In genomic region chr2:202491514-202491913, GRCh38 we compare ENCODE assay signal across 33 cellular contexts.
DNase-seq lines count a peak whose midpoint lies in the region; ATAC-seq and TF ChIP-seq lines count a peak whose summit lies in the region.
"Had no signal": no experiment of that assay in that cellular context is flagged by ENCODE, and none has a peak within 500 bp of the region (broad histone marks: within the 10 kb centered on the region; RNA-seq: fewer than 3 reads in every experiment).

No MANE protein-coding gene starts in this region.

- TF ChIP-seq POLR2A in spleen (IDR thresholded peaks at IDR 0.05) = no peak

- WGBS in spleen, 5 donors = 92 to 98% (median 97%) methylated on average over 4 of the region's 4 CpGs

- no peak overlapping the region for H3K4me3 ChIP-seq in RWPE2 (ENCODE audit: severe bottlenecking)
- H3K4me3 ChIP-seq in spleen = no peak overlapping the region
- H3K4me3 ChIP-seq: BLaER1, colonic mucosa, GM12878, heart right ventricle, suprapubic skin had no signal

- TF ChIP-seq CTCF in C4-2B (conservative IDR thresholded peaks at IDR 0.05) (peak; percentile 22), HFFc6 (IDR thresholded peaks at IDR 0.05) (peak; percentile 12; the same call in 1 of the 2 replicates), RWPE2 (IDR thresholded peaks at IDR 0.05; ENCODE audit: poor library complexity, severe bottlenecking) (peak; percentile 6), foreskin keratinocyte (conservative IDR thresholded peaks at IDR 0.05) (peak; percentile 35), spleen (IDR thresholded peaks at IDR 0.05 in 8 of 11, conservative IDR thresholded peaks at IDR 0.05 in 3 of 11) (no peak)

- H3K9me3 Mint-ChIP-seq in HFFc6 = no peaks in the 10 kb centered on the region
- H3K9me3 Mint-ChIP-seq: activated CD4-positive, alpha-beta memory T cell treated with anti-CD3 and anti-CD28 coated beads for 36 hours; activated naive CD4-positive, alpha-beta T cell treated with anti-CD3 and anti-CD28 coated beads for 36 hours; activated T-helper 1 cell treated with anti-CD3 and anti-CD28 coated beads, Interleukin-12 subunit alpha, Interleukin-12 subunit beta, Interleukin-2, Interleukin-4 antibody, amounts not matched to agents 30 ng/mL and 10 ng/mL and 1 ng/mL, durations not matched to agents 14 hours and 24 hours and 36 hours; brain; effector memory CD8-positive, alpha-beta T cell; stimulated activated naive B cell treated with anti-CD40 and anti-IgM and Interleukin-4, amounts not matched to agents 10 μg/mL and 1 μg/mL and 100 μg/mL, for 72 hours had no signal

- H3K9me3 ChIP-seq in RWPE2 (ENCODE audit: severe bottlenecking) (no peaks in the 10 kb centered on the region), spleen (no peaks in the 10 kb centered on the region)
- H3K9me3 ChIP-seq: BLaER1, Caco-2, colonic mucosa, heart right ventricle, suprapubic skin had no signal

- H3K4me3 Mint-ChIP-seq in HFFc6 = no peak overlapping the region
- H3K4me3 Mint-ChIP-seq: activated CD4-positive, alpha-beta memory T cell treated with anti-CD3 and anti-CD28 coated beads for 36 hours; activated naive CD4-positive, alpha-beta T cell treated with anti-CD3 and anti-CD28 coated beads for 36 hours; activated T-helper 1 cell treated with anti-CD3 and anti-CD28 coated beads, Interleukin-12 subunit alpha, Interleukin-12 subunit beta, Interleukin-2, Interleukin-4 antibody, amounts not matched to agents 30 ng/mL and 10 ng/mL and 1 ng/mL, durations not matched to agents 14 hours and 24 hours and 36 hours; brain; effector memory CD8-positive, alpha-beta T cell; stimulated activated naive B cell treated with anti-CD40 and anti-IgM and Interleukin-4, amounts not matched to agents 10 μg/mL and 1 μg/mL and 100 μg/mL, for 72 hours had no signal

- no peaks in the 10 kb centered on the region for H3K36me3 Mint-ChIP-seq in HFFc6 (ENCODE audit: low read depth)
- H3K36me3 Mint-ChIP-seq: activated CD4-positive, alpha-beta memory T cell treated with anti-CD3 and anti-CD28 coated beads for 36 hours had no signal

- H3K36me3 ChIP-seq in RWPE2 (ENCODE audit: low read depth) (no peaks in the 10 kb centered on the region), spleen (peaks cover 0 to 19% (median 0%) of the 10 kb centered on the region in 6 donors)
- H3K36me3 ChIP-seq: colonic mucosa had no signal

- intact Hi-C loops in spleen (cut with DNase I; ENCODE audit: low total_unique reads) = no loop called here

- H3K27ac Mint-ChIP-seq in HFFc6 = no peak overlapping the region
- H3K27ac Mint-ChIP-seq: activated CD4-positive, alpha-beta memory T cell treated with anti-CD3 and anti-CD28 coated beads for 36 hours; activated naive CD4-positive, alpha-beta T cell treated with anti-CD3 and anti-CD28 coated beads for 36 hours; activated T-helper 1 cell treated with anti-CD3 and anti-CD28 coated beads, Interleukin-12 subunit alpha, Interleukin-12 subunit beta, Interleukin-2, Interleukin-4 antibody, amounts not matched to agents 30 ng/mL and 10 ng/mL and 1 ng/mL, durations not matched to agents 14 hours and 24 hours and 36 hours; progenitor cell of endocrine pancreas; stimulated activated naive B cell treated with anti-CD40 and anti-IgM and Interleukin-4, amounts not matched to agents 10 μg/mL and 1 μg/mL and 100 μg/mL, for 72 hours had no signal

- H3K27me3 ChIP-seq in RWPE2 (ENCODE audit: insufficient read depth, poor library complexity, severe bottlenecking) (no peaks in the 10 kb centered on the region), foreskin keratinocyte (no peaks in the 10 kb centered on the region), spleen (replicated peaks in 1 of 7) (no peaks in the 10 kb centered on the region)
- H3K27me3 ChIP-seq: BLaER1, colonic mucosa, heart right ventricle, suprapubic skin had no signal

- H3K4me1 Mint-ChIP-seq in HFFc6 (ENCODE audit: low read depth) = peaks cover 14% of the 10 kb centered on the region
- H3K4me1 Mint-ChIP-seq: stimulated activated naive B cell treated with anti-CD40 and anti-IgM and Interleukin-4, amounts not matched to agents 10 μg/mL and 1 μg/mL and 100 μg/mL, for 72 hours had no signal

- H3K27ac ChIP-seq in C4-2B (no peak overlapping the region), RWPE2 (ENCODE audit: poor library complexity, severe bottlenecking) (no peak overlapping the region), foreskin keratinocyte (no peak overlapping the region), spleen (no peak overlapping the region)
- H3K27ac ChIP-seq: BLaER1, colonic mucosa, suprapubic skin had no signal

- ATAC-seq in RWPE2 (ENCODE audit: low read depth) (no peak), foreskin keratinocyte (peak; percentile 33), GM18517 (IDR thresholded peaks at IDR 0.05; ENCODE audit: unreplicated experiment) (no peak)
- ATAC-seq: activated CD4-positive, CD25-positive, alpha-beta regulatory T cell treated with anti-CD3 and anti-CD28 coated beads, Interleukin-2, amount 50 U/mL, for 24 hours; effector memory CD8-positive, alpha-beta T cell; esophagus mucosa; GM12878; sciatic nerve; stimulated activated naive B cell treated with anti-CD40 and anti-IgM and Interleukin-4, amounts not matched to agents 10 μg/mL and 1 μg/mL and 100 μg/mL, for 72 hours had no signal

- H3K27me3 Mint-ChIP-seq in HFFc6 (ENCODE audit: insufficient read depth) = no peaks in the 10 kb centered on the region
- H3K27me3 Mint-ChIP-seq: activated CD4-positive, alpha-beta memory T cell treated with anti-CD3 and anti-CD28 coated beads for 36 hours; effector memory CD8-positive, alpha-beta T cell; progenitor cell of endocrine pancreas; stimulated activated naive B cell treated with anti-CD40 and anti-IgM and Interleukin-4, amounts not matched to agents 10 μg/mL and 1 μg/mL and 100 μg/mL, for 72 hours had no signal

- DNase-seq in HFFc6 (no peak), RWPE2 (ENCODE audit: low spot score) (no peak), foreskin keratinocyte (no peak), spleen (no peak), GOT3 (lab: John Stamatoyannopoulos, UW) (no peak), hypothalamus (lab: John Stamatoyannopoulos, UW) (no peak)
- DNase-seq: activated CD4-positive, alpha-beta memory T cell treated with anti-CD3 and anti-CD28 coated beads for 36 hours; activated CD8-positive, alpha-beta memory T cell treated with anti-CD3 and anti-CD28 coated beads, Interleukin-2, amount 50 U/mL, for 4 hours; activated naive CD4-positive, alpha-beta T cell treated with anti-CD3 and anti-CD28 coated beads for 36 hours; colonic mucosa; effector memory CD8-positive, alpha-beta T cell; foreskin fibroblast; heart right ventricle; mesenchymal stem cell; NCI-H1092 treated with DMSO at 0.1 percent for 48 hours; NCI-H187 treated with DMSO at 0.1 percent for 48 hours; NCI-H226; NCI-H748 treated with DMSO at 0.1 percent for 48 hours; SHP77 treated with DMSO at 0.1 percent for 48 hours; stimulated activated CD4-positive, alpha-beta T cell treated with anti-CD3 and anti-CD28 coated beads, Interleukin-15, amount 100 ng/mL, for 24 hours; stimulated activated naive B cell treated with anti-CD40 and anti-IgM and Interleukin-4, amounts not matched to agents 10 μg/mL and 1 μg/mL and 100 μg/mL, for 72 hours had no signal

- H3K4me1 ChIP-seq in RWPE2 (ENCODE audit: insufficient read depth, poor library complexity, severe bottlenecking) = no peaks in the 10 kb centered on the region
- H3K4me1 ChIP-seq in foreskin keratinocyte = no peaks in the 10 kb centered on the region
- H3K4me1 ChIP-seq in spleen = peaks cover 0 to 5% (median 0%) of the 10 kb centered on the region in 6 donors
- H3K4me1 ChIP-seq: Caco-2, colonic mucosa had no signal

Comparison
In these comparisons a context has a peak if more than half of its experiments do, and no peak if none do; other contexts are left out.
1. CTCF ChIP-seq: peak in C4-2B (single experiment), HFFc6 (single experiment), RWPE2 (single experiment) and foreskin keratinocyte (single experiment); none in spleen (0 of 11).